Comparison of ENCODE assay signal across 8 cellular contexts in the genomic region with DNA sequence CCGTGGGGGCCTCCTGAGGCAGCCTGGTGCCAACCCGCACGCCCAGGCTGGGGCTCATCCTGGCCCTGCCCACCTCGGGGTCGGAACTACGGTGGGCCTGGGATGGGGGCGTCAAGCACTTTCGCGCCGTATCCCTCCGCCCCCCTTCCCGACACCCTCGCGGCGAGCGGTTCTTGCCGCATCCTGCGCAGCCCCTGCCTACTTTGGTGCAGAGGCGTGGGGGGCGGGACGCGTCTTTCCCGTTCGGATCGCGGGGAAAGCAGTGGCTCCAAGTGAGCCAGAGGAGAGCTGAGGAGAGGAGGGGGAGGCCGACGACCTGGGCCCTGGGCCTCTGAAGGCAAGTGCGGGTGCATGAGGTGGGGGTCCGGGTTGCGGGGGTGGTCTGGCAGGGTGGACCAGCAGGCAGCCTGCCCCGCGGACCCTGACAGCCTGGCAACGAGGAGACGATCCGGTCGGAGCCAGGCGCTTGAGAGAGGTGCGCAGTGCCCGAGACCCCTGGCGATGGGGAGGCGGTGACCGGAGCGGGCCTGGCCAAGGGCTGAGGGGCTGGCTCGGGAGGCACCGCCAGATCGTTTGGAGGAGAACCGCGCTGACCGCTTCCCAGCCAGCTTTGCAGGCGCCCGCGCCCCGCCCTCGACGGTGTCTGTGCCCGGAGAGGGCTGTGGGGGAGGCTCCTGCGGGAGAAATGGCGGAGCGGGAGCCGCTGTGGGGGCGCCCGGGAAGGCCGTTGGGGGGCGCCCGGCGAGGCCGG. TPM values are rescaled to one million over a fixed set of nuclear protein-coding genes. Genes with fewer than 3 reads are reported as not detected.
A peak's percentile ranks its signal among the peaks of the same experiment; 100 is the strongest.
DNase-seq lines count a peak whose midpoint lies in the region; ATAC-seq and TF ChIP-seq lines count a peak whose summit lies in the region.

A gene (plus strand): TSS at position 233 of the 751 bp plus-strand sequence. CDS start 2,422 bp downstream, outside the sequence.

- ATAC-seq in CD4-positive, CD25-positive, alpha-beta regulatory T cell (ENCODE audit: low read depth in 2 of 2) = peak in 1 of 2 donors; percentile 37
- ATAC-seq in thoracic aorta (ENCODE audit: insufficient number of reproducible peaks, low FRiP score, low read depth) (peak; percentile 34), GM21825 (IDR thresholded peaks at IDR 0.05; ENCODE audit: unreplicated experiment) (no peak)

- CTCF ChIA-PET in activated CD4-positive, alpha-beta T cell treated with anti-CD3 and anti-CD28 coated beads, Interleukin-2, amount 10 ng/mL, durations not matched to agents 7 days and 5 days (lab: Charles Lee) = no interaction called here

- no peak within 1 kb of the TSS for H3K27ac ChIP-seq in CD4-positive, CD25-positive, alpha-beta regulatory T cell (ENCODE audit: insufficient read depth, low read length, poor library complexity, severe bottlenecking)
- H3K27ac ChIP-seq in mesodermal cell (ENCODE audit: low read depth, low read length, severe bottlenecking) (no peak within 1 kb of the TSS), thoracic aorta (peak within 1 kb of the TSS; percentile 76 to 77)

- WGBS in mesodermal cell (ENCODE audit: insufficient coverage in 2 of 2), 2 experiments = 0 to 1% methylated on average over 1 to 26 of the region's 68 CpGs

- peak in 1 of 3 donors; percentile 17 for DNase-seq in CD4-positive, CD25-positive, alpha-beta regulatory T cell
- DNase-seq in HFFc6 (peak; percentile 1), epithelial cell of esophagus (ENCODE audit: low read depth) (peak; percentile 11), thoracic aorta (ENCODE audit: low spot score) (no peak), kidney glomerular epithelial cell (lab: John Stamatoyannopoulos, UW) (no peak)
- DNase-seq in activated CD4-positive, alpha-beta T cell treated with anti-CD3 and anti-CD28 coated beads, Interleukin-2, amount 10 ng/mL, durations not matched to agents 7 days and 5 days = peak; percentile 6

- TF ChIP-seq CTCF in HFFc6 (IDR thresholded peaks at IDR 0.05) (no peak), epithelial cell of esophagus (IDR thresholded peaks at IDR 0.05; ENCODE audit: insufficient read depth, low read depth, low read length, missing control alignments) (no peak), thoracic aorta (IDR thresholded peaks at IDR 0.05) (no peak)

- H3K27me3 ChIP-seq in CD4-positive, CD25-positive, alpha-beta regulatory T cell (ENCODE audit: control insufficient read depth, insufficient read depth, low read length) = no peaks in the 10 kb centered on the region
- no peaks in the 10 kb centered on the region for H3K27me3 ChIP-seq in thoracic aorta (replicated peaks; ENCODE audit: insufficient read depth)

- H3K36me3 ChIP-seq in CD4-positive, CD25-positive, alpha-beta regulatory T cell (ENCODE audit: control insufficient read depth, insufficient read depth, low read length) = no peaks in the 10 kb centered on the region
- H3K36me3 ChIP-seq in mesodermal cell (ENCODE audit: control insufficient read depth, insufficient read depth, low read length) = peaks cover 3% of the 10 kb centered on the region
- H3K36me3 ChIP-seq in thoracic aorta = no peaks in the 10 kb centered on the region

- peak within 1 kb of the TSS; percentile 44 for H3K4me3 ChIP-seq in CD4-positive, CD25-positive, alpha-beta regulatory T cell (ENCODE audit: low read depth, low read length)
- H3K4me3 ChIP-seq in epithelial cell of esophagus (ENCODE audit: low read length) (peak within 1 kb of the TSS; percentile 62), mesodermal cell (ENCODE audit: extremely low read depth, insufficient read depth, low read length, poor library complexity, severe bottlenecking) (peak within 1 kb of the TSS; percentile 50), thoracic aorta (peak within 1 kb of the TSS; percentile 82)

- H3K9me3 ChIP-seq in CD4-positive, CD25-positive, alpha-beta regulatory T cell (ENCODE audit: control insufficient read depth in 2 of 2, low read length in 2 of 2) = no peaks in the 10 kb centered on the region
- H3K9me3 ChIP-seq in mesodermal cell (ENCODE audit: control insufficient read depth, low read length) (no peaks in the 10 kb centered on the region), thoracic aorta (no peaks in the 10 kb centered on the region)

- no peaks in the 10 kb centered on the region for H3K36me3 Mint-ChIP-seq in CD4-positive, CD25-positive, alpha-beta regulatory T cell
- H3K36me3 Mint-ChIP-seq in HFFc6 (ENCODE audit: low read depth) = no peaks in the 10 kb centered on the region
- no peaks in the 10 kb centered on the region for H3K36me3 Mint-ChIP-seq in activated CD4-positive, alpha-beta T cell treated with anti-CD3 and anti-CD28 coated beads, Interleukin-2, amount 10 ng/mL, durations not matched to agents 7 days and 5 days (ENCODE audit: low read depth)

- peaks cover 0 to 2% (median 0%) of the 10 kb centered on the region in 7 donors for H3K9me3 Mint-ChIP-seq in CD4-positive, CD25-positive, alpha-beta regulatory T cell
- H3K9me3 Mint-ChIP-seq in HFFc6 = no peaks in the 10 kb centered on the region
- H3K9me3 Mint-ChIP-seq in activated CD4-positive, alpha-beta T cell treated with anti-CD3 and anti-CD28 coated beads, Interleukin-2, amount 10 ng/mL, durations not matched to agents 7 days and 5 days = no peaks in the 10 kb centered on the region

- H3K4me3 Mint-ChIP-seq in CD4-positive, CD25-positive, alpha-beta regulatory T cell = peak within 1 kb of the TSS; percentile 46 to 92 (median 86)
- H3K4me3 Mint-ChIP-seq in HFFc6 = peak within 1 kb of the TSS; percentile 93
- H3K4me3 Mint-ChIP-seq in activated CD4-positive, alpha-beta T cell treated with anti-CD3 and anti-CD28 coated beads, Interleukin-2, amount 10 ng/mL, durations not matched to agents 7 days and 5 days = peak within 1 kb of the TSS; percentile 64

- H3K27ac Mint-ChIP-seq in CD4-positive, CD25-positive, alpha-beta regulatory T cell = no peak within 1 kb of the TSS
- H3K27ac Mint-ChIP-seq in HFFc6 = peak within 1 kb of the TSS; percentile 78
- H3K27ac Mint-ChIP-seq in activated CD4-positive, alpha-beta T cell treated with anti-CD3 and anti-CD28 coated beads, Interleukin-2, amount 10 ng/mL, durations not matched to agents 7 days and 5 days = no peak within 1 kb of the TSS

- peaks cover 29% of the 10 kb centered on the region for H3K27me3 Mint-ChIP-seq in CD4-positive, CD25-positive, alpha-beta regulatory T cell
- peaks cover 5% of the 10 kb centered on the region for H3K27me3 Mint-ChIP-seq in HFFc6 (ENCODE audit: insufficient read depth)
- H3K27me3 Mint-ChIP-seq in activated CD4-positive, alpha-beta T cell treated with anti-CD3 and anti-CD28 coated beads, Interleukin-2, amount 10 ng/mL, durations not matched to agents 7 days and 5 days = peaks cover 28% of the 10 kb centered on the region

- H3K4me1 Mint-ChIP-seq in CD4-positive, CD25-positive, alpha-beta regulatory T cell = peaks cover 0 to 12% (median 7%) of the 10 kb centered on the region in 4 donors
- H3K4me1 Mint-ChIP-seq in HFFc6 (ENCODE audit: low read depth) = no peaks in the 10 kb centered on the region; the same call in 1 of the 2 replicates
- peaks cover 12% of the 10 kb centered on the region for H3K4me1 Mint-ChIP-seq in activated CD4-positive, alpha-beta T cell treated with anti-CD3 and anti-CD28 coated beads, Interleukin-2, amount 10 ng/mL, durations not matched to agents 7 days and 5 days

- H3K4me1 ChIP-seq in CD4-positive, CD25-positive, alpha-beta regulatory T cell (ENCODE audit: control insufficient read depth, insufficient read depth, low read length, poor library complexity, severe bottlenecking) = peaks cover 3% of the 10 kb centered on the region
- H3K4me1 ChIP-seq in mesodermal cell (ENCODE audit: control insufficient read depth, insufficient read depth, low read length, poor library complexity, severe bottlenecking) = no peaks in the 10 kb centered on the region
- H3K4me1 ChIP-seq in thoracic aorta (ENCODE audit: control insufficient read depth in 1 of 2, low read depth in 2 of 2) = peaks cover 0 to 5% of the 10 kb centered on the region in 2 donors

- POLR2A ChIA-PET in activated CD4-positive, alpha-beta T cell treated with anti-CD3 and anti-CD28 coated beads, Interleukin-2, amount 10 ng/mL, durations not matched to agents 7 days and 5 days (lab: Charles Lee) = no interaction called here

RNA-seq across cellular contexts. Expression of the gene that starts here (rescaled TPM):
- 1.2 TPM for total RNA-seq in CD4-positive, CD25-positive, alpha-beta regulatory T cell
- 1 to 10 TPM; 2.3 to 3.5 (median 2.7) TPM for polyA plus RNA-seq in CD4-positive, CD25-positive, alpha-beta regulatory T cell
- total RNA-seq in HFFc6 (2021; fragmentation: NEBNext Ultra II Directional; extraction: Animal tissue kit (Norgen Biotek cat#: 25700)) = 10 to 100 TPM in 4 of 6 experiments, 1 to 10 TPM in 2; 7.9 to 15.0 (median 12.4) TPM
- total RNA-seq in activated CD4-positive, alpha-beta T cell treated with anti-CD3 and anti-CD28 coated beads, Interleukin-2, amount 10 ng/mL, durations not matched to agents 7 days and 5 days = under 1 TPM; 0.35 to 0.47 TPM
- 14.3 TPM for polyA plus RNA-seq in mesodermal cell (2013, experiment 1 of 2)
- 11.9 TPM for polyA plus RNA-seq in mesodermal cell (2013, experiment 2 of 2)
- 1 to 10 TPM; 4.7 to 8.1 TPM for total RNA-seq in thoracic aorta

Comparison
In these comparisons a context has a peak if more than half of its experiments do, and no peak if none do; other contexts are left out.
1. Peak in DNase-seq in activated CD4-positive, alpha-beta T cell treated with anti-CD3 and anti-CD28 coated beads, Interleukin-2, amount 10 ng/mL, durations not matched to agents 7 days and 5 days; RNA of the gene not detected or under 1 TPM.
2. DNase-seq: peak in HFFc6 (single experiment) and epithelial cell of esophagus (single experiment); none in thoracic aorta (single experiment) and kidney glomerular epithelial cell (single experiment).
3. H3K27ac ChIP-seq: peak in thoracic aorta (2 of 2); none in CD4-positive, CD25-positive, alpha-beta regulatory T cell (single experiment) and mesodermal cell (single experiment).
4. Peak in every context shown above with its lines, with median percentiles within 50 percentile points of each other: H3K4me3 ChIP-seq and H3K4me3 Mint-ChIP-seq.